27 cellular contexts compared by ENCODE assay signal in the genomic region with DNA sequence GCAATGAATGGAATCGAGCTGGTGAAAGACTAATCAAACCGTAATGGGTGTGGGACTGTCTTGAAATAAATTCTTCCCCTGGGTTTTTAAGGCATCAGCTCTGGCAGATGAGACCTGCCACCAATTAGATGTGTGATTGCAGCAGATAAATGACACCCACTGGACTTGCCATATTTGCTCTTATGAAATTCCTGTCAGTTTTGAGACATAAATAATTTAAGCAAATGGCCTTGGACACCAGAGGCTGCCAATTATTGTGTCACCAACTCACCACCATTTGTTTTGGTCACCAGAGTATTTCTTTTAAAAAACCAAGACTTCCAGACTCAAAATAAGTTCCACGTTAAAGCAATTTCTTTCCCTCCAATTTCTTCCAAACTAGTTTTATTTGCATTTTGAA.
"Had no signal": no experiment of that assay in that cellular context is flagged by ENCODE, and none has a peak within 500 bp of the region (broad histone marks: within the 10 kb centered on the region; RNA-seq: fewer than 3 reads in every experiment).

No MANE protein-coding gene starts in this region.

- H3K79me2 ChIP-seq: hepatocyte had no signal

- H3K36me3 ChIP-seq: breast epithelium, esophagus muscularis mucosa, pancreas, prostate gland, right atrium auricular region, tibial nerve had no signal

- H3K9me3 ChIP-seq: breast epithelium, esophagus muscularis mucosa, mucosa of descending colon, pancreas, prostate gland, right atrium auricular region, tibial nerve had no signal

- H2AFZ ChIP-seq: hepatocyte had no signal

- H3K27me3 ChIP-seq: breast epithelium, esophagus muscularis mucosa, hepatocyte, pancreas, right atrium auricular region, tibial nerve had no signal

- H3K4me1 ChIP-seq: breast epithelium, prostate gland, right atrium auricular region had no signal

- ATAC-seq: left ventricle myocardium superior, mucosa of descending colon, pancreas had no signal

- DNase-seq: activated CD4-positive, alpha-beta memory T cell treated with anti-CD3 and anti-CD28 coated beads for 36 hours; activated CD4-positive, alpha-beta T cell treated with anti-CD3 and anti-CD28 coated beads, Interleukin-2, amount 10 ng/mL, durations not matched to agents 24 days and 14 days; activated CD4-positive, CD25-positive, alpha-beta regulatory T cell treated with anti-CD3 and anti-CD28 coated beads, Interleukin-2, amount 50 U/mL, for 72 hours; activated CD8-positive, alpha-beta memory T cell treated with anti-CD3 and anti-CD28 coated beads, Interleukin-2, amount 50 U/mL, for 4 hours; activated gamma-delta T cell; activated naive CD4-positive, alpha-beta T cell treated with anti-CD3 and anti-CD28 coated beads, Interleukin-2, amount 10 ng/mL, durations not matched to agents 7 days and 5 days; activated naive CD8-positive, alpha-beta T cell treated with anti-CD3 and anti-CD28 coated beads, Interleukin-2, amount 10 ng/mL, durations not matched to agents 7 days and 5 days; activated T-cell treated with anti-CD3 and anti-CD28 coated beads, Interleukin-2, amount 50 U/mL, for 24 hours; amniotic stem cell; central memory CD4-positive, alpha-beta T cell; islet precursor cell; left ventricle myocardium superior; mucosa of descending colon; naive B cell; nephron progenitor cell; nucleus accumbens; pancreas; stimulated activated CD4-positive, alpha-beta T cell treated with anti-CD3 and anti-CD28 coated beads, Interleukin-15, amount 100 ng/mL, for 24 hours; stimulated activated CD4-positive, alpha-beta T cell treated with anti-CD3 and anti-CD28 coated beads, Interleukin-2, amount 100 ng/mL, for 24 hours; stimulated activated naive CD4-positive, alpha-beta T cell treated with Interleukin-2 at 50 U/mL for 16 hours; T-helper 2 cell had no signal

- H3K27ac ChIP-seq: breast epithelium, esophagus muscularis mucosa, hepatocyte, pancreas, prostate gland, right atrium auricular region had no signal

- H3K4me2 ChIP-seq: hepatocyte had no signal

- H3K4me3 ChIP-seq: breast epithelium, esophagus muscularis mucosa, hepatocyte, mucosa of descending colon, pancreas, prostate gland, right atrium auricular region, tibial nerve had no signal
